Comparison of ENCODE assay signal across 9 cellular contexts in the genomic region with DNA sequence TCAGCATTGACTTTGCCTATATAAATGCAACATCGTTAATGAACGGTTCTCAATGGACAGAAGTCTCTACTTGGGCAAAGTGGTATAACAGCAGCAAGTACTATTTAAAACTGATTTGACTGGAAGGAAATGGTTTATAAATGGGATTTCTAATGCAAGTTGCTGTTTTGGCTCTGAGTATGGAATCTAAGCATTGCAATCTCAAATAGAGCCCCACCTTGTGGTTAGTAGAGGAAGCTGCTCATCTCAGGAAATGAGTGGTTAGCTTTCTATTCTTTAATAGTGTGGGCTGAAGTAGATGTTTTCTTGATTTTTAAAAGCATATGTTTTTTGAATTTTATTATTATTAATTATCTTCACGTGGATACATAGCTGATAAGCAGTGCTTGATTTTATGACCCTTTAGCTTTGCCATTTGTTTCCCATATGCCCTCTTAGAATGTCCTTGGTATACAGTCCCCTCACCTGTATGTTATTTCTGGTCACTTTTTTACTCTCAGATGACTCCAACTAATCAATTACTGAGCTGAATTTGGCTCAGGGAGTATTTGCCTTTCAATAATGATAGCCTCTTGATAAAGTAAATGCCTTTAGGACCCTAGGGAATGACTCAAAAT.
A peak's percentile ranks its signal among the peaks of the same experiment; 100 is the strongest.
DNase-seq lines count a peak whose midpoint lies in the region; ATAC-seq, FAIRE-seq and TF ChIP-seq lines count a peak whose summit lies in the region.
"Had no signal": no experiment of that assay in that cellular context is flagged by ENCODE, and none has a peak within 500 bp of the region (broad histone marks: within the 10 kb centered on the region; RNA-seq: fewer than 3 reads in every experiment).

No MANE protein-coding gene starts in this region.

- peaks cover 6 to 7% of the 10 kb centered on the region in 2 donors for H3K9me3 Mint-ChIP-seq in stimulated activated naive B cell treated with anti-CD40 and anti-IgM and Interleukin-4, amounts not matched to agents 10 μg/mL and 1 μg/mL and 100 μg/mL, for 72 hours

- DNase-seq in AG09309 (ENCODE audit: low read depth) (peak; percentile 23), HFF-Myc (ENCODE audit: extremely low read depth, low read depth) (peak; percentile 17), M059J (ENCODE audit: low read depth) (peak; percentile 27), glomerular visceral epithelial cell (ENCODE audit: extremely low spot score) (peak; percentile 29), nucleus accumbens (lab: John Stamatoyannopoulos, UW) (no peak)
- DNase-seq in stimulated activated naive B cell treated with anti-CD40 and anti-IgM and Interleukin-4, amounts not matched to agents 10 μg/mL and 1 μg/mL and 100 μg/mL, for 72 hours = no peak

- H3K36me3 Mint-ChIP-seq in stimulated activated naive B cell treated with anti-CD40 and anti-IgM and Interleukin-4, amounts not matched to agents 10 μg/mL and 1 μg/mL and 100 μg/mL, for 72 hours = peaks cover 0 to 3% of the 10 kb centered on the region in 2 donors

- H3K4me3 Mint-ChIP-seq in stimulated activated naive B cell treated with anti-CD40 and anti-IgM and Interleukin-4, amounts not matched to agents 10 μg/mL and 1 μg/mL and 100 μg/mL, for 72 hours = no peak overlapping the region

- no peak overlapping the region for H3K27ac Mint-ChIP-seq in stimulated activated naive B cell treated with anti-CD40 and anti-IgM and Interleukin-4, amounts not matched to agents 10 μg/mL and 1 μg/mL and 100 μg/mL, for 72 hours

- no peaks in the 10 kb centered on the region for H3K27me3 Mint-ChIP-seq in stimulated activated naive B cell treated with anti-CD40 and anti-IgM and Interleukin-4, amounts not matched to agents 10 μg/mL and 1 μg/mL and 100 μg/mL, for 72 hours

- peak; percentile 69 for FAIRE-seq in TTC549 (lab: Jason Lieb, UNC)

- no peaks in the 10 kb centered on the region for H3K4me1 Mint-ChIP-seq in stimulated activated naive B cell treated with anti-CD40 and anti-IgM and Interleukin-4, amounts not matched to agents 10 μg/mL and 1 μg/mL and 100 μg/mL, for 72 hours

- H3K4me3 ChIP-seq in AG09309 (ENCODE audit: control insufficient read depth, low read depth, low read length) (no peak overlapping the region), HFF-Myc (replicated peaks; ENCODE audit: low read depth, low read length) (no peak overlapping the region)
- H3K4me3 ChIP-seq: SJSA1 had no signal

- peak; percentile 79 for TF ChIP-seq CTCF in AG09309 (IDR thresholded peaks at IDR 0.05; ENCODE audit: control insufficient read depth, insufficient read depth, low read depth, low read length, missing control alignments)
- peak; percentile 67 for TF ChIP-seq CTCF in GM12874 (IDR thresholded peaks at IDR 0.05; ENCODE audit: insufficient read depth, low read depth, low read length)
- peak; percentile 75 for TF ChIP-seq CTCF in HFF-Myc (IDR thresholded peaks at IDR 0.05; ENCODE audit: low read depth, low read length, missing control alignments)

- peak; percentile 72 to 74 for ATAC-seq in stimulated activated naive B cell treated with anti-CD40 and anti-IgM and Interleukin-4, amounts not matched to agents 10 μg/mL and 1 μg/mL and 100 μg/mL, for 72 hours (replicated peaks)

Comparison
In these comparisons a context has a peak if more than half of its experiments do, and no peak if none do; other contexts are left out.
1. DNase-seq: peak in AG09309 (single experiment), HFF-Myc (single experiment), M059J (single experiment) and glomerular visceral epithelial cell (single experiment); none in stimulated activated naive B cell treated with anti-CD40 and anti-IgM and Interleukin-4, amounts not matched to agents 10 μg/mL and 1 μg/mL and 100 μg/mL, for 72 hours (single experiment) and nucleus accumbens (0 of 56).
2. Peak in every context shown above with its lines, with median percentiles within 50 percentile points of each other: CTCF ChIP-seq.